In genomic region chr11:11027271-11027670, GRCh38 we compare ENCODE assay signal across 15 cellular contexts.
DNase-seq lines count a peak whose midpoint lies in the region; ATAC-seq and TF ChIP-seq lines count a peak whose summit lies in the region.
"Had no signal": no experiment of that assay in that cellular context is flagged by ENCODE, and none has a peak within 500 bp of the region (broad histone marks: within the 10 kb centered on the region; RNA-seq: fewer than 3 reads in every experiment).

No MANE protein-coding gene starts in this region.

- intact Hi-C loops in PC-3 (cut with micrococcal nuclease) (loop anchor here (10.0 kb wide), 2 partner anchors 172 to 1018 kb away; partner anchors contain the start of gene ZBED5), prostate gland (cut with DNase I) (no loop called here)

- peak overlapping the region; percentile 1; the same call in 1 of the 2 replicates for H3K4me2 ChIP-seq in PC-3 (ENCODE audit: low read length)
- no peak overlapping the region for H3K4me2 ChIP-seq in mesenchymal stem cell (ENCODE audit: low read length, poor library complexity, severe bottlenecking)
- H3K4me2 ChIP-seq: BLaER1 had no signal

- ATAC-seq in PC-3 (peak; percentile 81), GM19395 (IDR thresholded peaks at IDR 0.05; ENCODE audit: unreplicated experiment) (no peak), HG03378 (IDR thresholded peaks at IDR 0.05; ENCODE audit: unreplicated experiment) (no peak), GM21723 (IDR thresholded peaks at IDR 0.05; ENCODE audit: unreplicated experiment) (no peak)

- no peaks in the 10 kb centered on the region for H3K36me3 ChIP-seq in BJ (ENCODE audit: control insufficient read depth, insufficient read depth, low read length)
- no peaks in the 10 kb centered on the region for H3K36me3 ChIP-seq in PC-3 (ENCODE audit: low read depth, low read length)
- no peaks in the 10 kb centered on the region for H3K36me3 ChIP-seq in mesenchymal stem cell (ENCODE audit: control insufficient read depth in 1 of 2, insufficient read depth in 2 of 2, low read depth in 1 of 2, low read length in 2 of 2)
- H3K36me3 ChIP-seq in prostate gland = no peaks in the 10 kb centered on the region
- H3K36me3 ChIP-seq: BLaER1 had no signal

- no peaks in the 10 kb centered on the region for H3K9me3 ChIP-seq in PC-3 (ENCODE audit: low read length)
- no peaks in the 10 kb centered on the region for H3K9me3 ChIP-seq in mesenchymal stem cell (ENCODE audit: control insufficient read depth, low read length)
- no peaks in the 10 kb centered on the region for H3K9me3 ChIP-seq in prostate gland
- H3K9me3 ChIP-seq: BLaER1 had no signal

- H3K4me3 ChIP-seq in BJ (ENCODE audit: low read depth, low read length) (no peak overlapping the region), PC-3 (ENCODE audit: low read length) (no peak overlapping the region), mesenchymal stem cell (ENCODE audit: insufficient read depth in 1 of 2, low read depth in 1 of 2, low read length in 2 of 2) (no peak overlapping the region), prostate gland (no peak overlapping the region)
- H3K4me3 ChIP-seq: BLaER1 had no signal

- POLR2A ChIA-PET in BJ (lab: Charles Lee) (interaction anchor here (1.3 kb wide), 1 partner anchor 220 kb away, joined by 4 read pairs; no protein-coding TSS in a partner anchor), PC-3 (lab: Charles Lee; ENCODE audit: unreplicated experiment) (interaction anchor here (0.7 kb wide), 1 partner anchor 165 kb away, joined by 3 read pairs; no protein-coding TSS in a partner anchor)

- no peak overlapping the region for H2AK5ac ChIP-seq in mesenchymal stem cell (ENCODE audit: low read length, severe bottlenecking)

- no peak overlapping the region for H2BK5ac ChIP-seq in mesenchymal stem cell (ENCODE audit: low read depth, low read length, poor library complexity, severe bottlenecking)

- WGBS in mesenchymal stem cell = 0% methylated on average over 1 of the region's 1 CpG
- WGBS in prostate gland = 82% methylated on average over 1 of the region's 1 CpG

- H3K18ac ChIP-seq in mesenchymal stem cell (ENCODE audit: low read depth in 1 of 2, low read length in 2 of 2) = no peak overlapping the region

- no peaks in the 10 kb centered on the region for H3K9me2 ChIP-seq in PC-3 (replicated peaks; ENCODE audit: low read length)

- no peaks in the 10 kb centered on the region for H3K79me2 ChIP-seq in PC-3 (ENCODE audit: low read length)

- BruUV-seq in PC-3 (replicated peaks; lab: Mats Ljungman, UMichigan) = no TSS peak

- H2BK15ac ChIP-seq in mesenchymal stem cell (ENCODE audit: low read depth, poor library complexity, severe bottlenecking) = no peak overlapping the region

- no peak overlapping the region for H4K91ac ChIP-seq in mesenchymal stem cell (ENCODE audit: low read length)

- CTCF ChIA-PET in BJ (lab: Yijun Ruan, JAX) = interaction anchor here (0.7 to 12.3 kb wide), 26 partner anchors 8 to 760 kb away, joined by 3 to 195 read pairs (median 5); partner anchors contain the start of gene ZBED5
- CTCF ChIA-PET in PC-3 (lab: Charles Lee) = interaction anchor here (1.0 to 2.5 kb wide), 6 partner anchors 51 to 760 kb away, joined by 8 to 21 read pairs (median 18); no protein-coding TSS in a partner anchor

- H4K8ac ChIP-seq in mesenchymal stem cell (ENCODE audit: low read length) = no peak overlapping the region

- TF ChIP-seq CTCF in BJ (IDR thresholded peaks at IDR 0.05; ENCODE audit: insufficient read depth, low read depth, low read length) (no peak), PC-3 (conservative IDR thresholded peaks at IDR 0.05; ENCODE audit: low read depth, low read length) (no peak), prostate gland (IDR thresholded peaks at IDR 0.05) (no peak)

- no peaks in the 10 kb centered on the region for H3F3A ChIP-seq in PC-3 (ENCODE audit: low read length, unreplicated experiment)

- H3K4ac ChIP-seq in mesenchymal stem cell (ENCODE audit: low read depth in 1 of 2, low read length in 2 of 2) = no peak overlapping the region

- no peak overlapping the region for H3K23ac ChIP-seq in mesenchymal stem cell (ENCODE audit: low read length in 2 of 2)

- H2AFZ ChIP-seq in PC-3 (ENCODE audit: low read length) = no peak overlapping the region
- H2AFZ ChIP-seq in mesenchymal stem cell (ENCODE audit: low read depth, low read length) = no peak overlapping the region

- no peak overlapping the region for H2BK120ac ChIP-seq in mesenchymal stem cell (ENCODE audit: low read depth, low read length)

- H3K79me1 ChIP-seq in mesenchymal stem cell (replicated peaks; ENCODE audit: low read length, poor library complexity, severe bottlenecking) = no peaks in the 10 kb centered on the region

- no peak overlapping the region for H2BK12ac ChIP-seq in mesenchymal stem cell (ENCODE audit: low read length in 2 of 2)

- TF ChIP-seq POLR2A in prostate gland (IDR thresholded peaks at IDR 0.05) = no peak

- peak; percentile 46 for DNase-seq in BJ (ENCODE audit: low read depth)
- DNase-seq in PC-3 = peak; percentile 82
- DNase-seq in dedifferentiated amniotic fluid mesenchymal stem cell (ENCODE audit: extremely low spot score) = peak; percentile 58
- DNase-seq in mesenchymal stem cell = peak; percentile 58
- DNase-seq in prostate gland (ENCODE audit: low spot score) = no peak
- DNase-seq: activated CD8-positive, alpha-beta T cell treated with anti-CD3 and anti-CD28 coated beads for 36 hours; aorta; effector memory CD4-positive, alpha-beta T cell; glutamatergic neuron; NCI-H2171 treated with DMSO at 0.1 percent for 48 hours; posterior cingulate gyrus had no signal

- H3K9ac ChIP-seq in PC-3 (ENCODE audit: low read length) (no peak overlapping the region), mesenchymal stem cell (ENCODE audit: low read length) (peak overlapping the region; percentile 24)
- H3K9ac ChIP-seq: BLaER1 had no signal

- no peaks in the 10 kb centered on the region for H4K20me1 ChIP-seq in PC-3 (ENCODE audit: low read length)
- H4K20me1 ChIP-seq: BLaER1 had no signal

- H3K27ac ChIP-seq in PC-3 (ENCODE audit: low read length) (0 out of 2 replicates have a peak overlapping the region, but pooled peaks have one; percentile 4), mesenchymal stem cell (ENCODE audit: low read length, poor library complexity, severe bottlenecking) (no peak overlapping the region), prostate gland (no peak overlapping the region)
- H3K27ac ChIP-seq: BLaER1 had no signal

- H3K4me1 ChIP-seq in PC-3 (ENCODE audit: insufficient read depth, low read length) (peaks cover 17% of the 10 kb centered on the region), mesenchymal stem cell (ENCODE audit: control insufficient read depth, insufficient read depth, low read depth, low read length) (no peaks in the 10 kb centered on the region), prostate gland (replicated peaks) (no peaks in the 10 kb centered on the region)
- H3K4me1 ChIP-seq: BLaER1 had no signal

- H3K27me3 ChIP-seq in BJ (ENCODE audit: control insufficient read depth, insufficient read depth, low read length) (no peaks in the 10 kb centered on the region), PC-3 (ENCODE audit: low read length) (0 out of 2 replicates have a peak, but pooled peaks cover 3% of the 10 kb centered on the region), mesenchymal stem cell (ENCODE audit: control insufficient read depth in 1 of 2, insufficient read depth in 1 of 2, low read length in 2 of 2) (no peaks in the 10 kb centered on the region), prostate gland (replicated peaks; ENCODE audit: insufficient read depth) (no peaks in the 10 kb centered on the region)
- H3K27me3 ChIP-seq: BLaER1 had no signal

- H3K14ac ChIP-seq in mesenchymal stem cell (ENCODE audit: low read length in 2 of 2) = no peak overlapping the region
